ENCODE assay signal across 18 cellular contexts in genomic region chr20:11687546-11688292, GRCh38.
DNase-seq lines count a peak whose midpoint lies in the region; ATAC-seq, FAIRE-seq and TF ChIP-seq lines count a peak whose summit lies in the region.
"Had no signal": no experiment of that assay in that cellular context is flagged by ENCODE, and none has a peak within 500 bp of the region (broad histone marks: within the 10 kb centered on the region; RNA-seq: fewer than 3 reads in every experiment).

No MANE protein-coding gene starts in this region.

- no peaks in the 10 kb centered on the region for H4K20me1 ChIP-seq in GM23338 (replicated peaks; ENCODE audit: insufficient read depth)

- FAIRE-seq in RCC 7860 (lab: Jason Lieb, UNC), result no peak
- FAIRE-seq: colon, urothelium cell line had no signal

- no peak for TF ChIP-seq CTCF in GM23338 (conservative IDR thresholded peaks at IDR 0.05; ENCODE audit: low read depth in 2 of 2)
- TF ChIP-seq CTCF in GM13976 (IDR thresholded peaks at IDR 0.05; ENCODE audit: borderline replicate concordance, control extremely low read depth, extremely low read depth, insufficient read depth, missing control alignments), result no peak

- POLR2A ChIA-PET in activated CD4-positive, alpha-beta T cell treated with anti-CD3 and anti-CD28 coated beads, Interleukin-2, amount 10 ng/mL, durations not matched to agents 7 days and 5 days (lab: Charles Lee), result no interaction called here

- H3K27me3 ChIP-seq in GM23338 (ENCODE audit: insufficient read depth), result peaks cover 34% of the 10 kb centered on the region
- H3K27me3 ChIP-seq in rectal smooth muscle tissue (ENCODE audit: control insufficient read depth, insufficient read depth, low read length), result no peaks in the 10 kb centered on the region

- H3K4me3 ChIP-seq in GM23338 (peak overlapping the region; percentile 63), iPS-18c (ENCODE audit: insufficient read depth, low read depth, low read length) (0 out of 2 replicates have a peak overlapping the region, but pooled peaks have one; percentile 43), rectal smooth muscle tissue (ENCODE audit: low read length) (peak overlapping the region; percentile 40)
- H3K4me3 ChIP-seq: lung had no signal

- ATAC-seq in GM23338 (no peak), HG02970 (IDR thresholded peaks at IDR 0.05; ENCODE audit: low FRiP score, unreplicated experiment) (no peak), GM21381 (IDR thresholded peaks at IDR 0.05; ENCODE audit: unreplicated experiment) (no peak)
- ATAC-seq: T-cell had no signal

- peak overlapping the region; percentile 78 for H3K4me3 Mint-ChIP-seq in GM23338
- no peak overlapping the region for H3K4me3 Mint-ChIP-seq in activated CD4-positive, alpha-beta T cell treated with anti-CD3 and anti-CD28 coated beads, Interleukin-2, amount 10 ng/mL, durations not matched to agents 7 days and 5 days
- H3K4me3 Mint-ChIP-seq: CD4-positive, alpha-beta T cell; HFFc6; T-cell had no signal

- H3K9me2 ChIP-seq in GM23338 (ENCODE audit: insufficient read depth), result peaks cover 6% of the 10 kb centered on the region; the same call in 1 of the 2 replicates

- H3F3A ChIP-seq in GM23338 (replicated peaks; ENCODE audit: low read depth), result no peaks in the 10 kb centered on the region

- peaks cover 12% of the 10 kb centered on the region for H3K27me3 Mint-ChIP-seq in GM23338 (ENCODE audit: insufficient read depth, low read depth, poor library complexity)
- peaks cover 8% of the 10 kb centered on the region for H3K27me3 Mint-ChIP-seq in activated CD4-positive, alpha-beta T cell treated with anti-CD3 and anti-CD28 coated beads, Interleukin-2, amount 10 ng/mL, durations not matched to agents 7 days and 5 days

- no peaks in the 10 kb centered on the region for H3K9me3 Mint-ChIP-seq in GM23338
- no peaks in the 10 kb centered on the region for H3K9me3 Mint-ChIP-seq in activated CD4-positive, alpha-beta T cell treated with anti-CD3 and anti-CD28 coated beads, Interleukin-2, amount 10 ng/mL, durations not matched to agents 7 days and 5 days
- H3K9me3 Mint-ChIP-seq: HFFc6 had no signal

- H3K27ac ChIP-seq in GM23338 (ENCODE audit: low read depth), result no peak overlapping the region
- H3K27ac ChIP-seq in rectal smooth muscle tissue (ENCODE audit: low read depth, low read length), result no peak overlapping the region
- H3K27ac ChIP-seq: skin epidermis had no signal

- H3K36me3 ChIP-seq in GM23338 (ENCODE audit: insufficient read depth) (no peaks in the 10 kb centered on the region), rectal smooth muscle tissue (ENCODE audit: control insufficient read depth, insufficient read depth, low read length) (no peaks in the 10 kb centered on the region)

- peaks cover 13% of the 10 kb centered on the region for H3K4me1 ChIP-seq in GM23338 (ENCODE audit: insufficient read depth)
- no peaks in the 10 kb centered on the region for H3K4me1 ChIP-seq in rectal smooth muscle tissue (ENCODE audit: control insufficient read depth, insufficient read depth, low read length)

- no peak overlapping the region for H3K27ac Mint-ChIP-seq in GM23338
- H3K27ac Mint-ChIP-seq in activated CD4-positive, alpha-beta T cell treated with anti-CD3 and anti-CD28 coated beads, Interleukin-2, amount 10 ng/mL, durations not matched to agents 7 days and 5 days, result no peak overlapping the region
- H3K27ac Mint-ChIP-seq: CD4-positive, alpha-beta T cell; HFFc6; T-cell had no signal

- H3K9ac ChIP-seq in rectal smooth muscle tissue (ENCODE audit: low read length), result no peak overlapping the region

- H3K4me2 ChIP-seq in GM23338, result peak overlapping the region; percentile 81

- H3K9me3 ChIP-seq in iPS-18c (ENCODE audit: control insufficient read depth, insufficient read depth, low read length), result no peaks in the 10 kb centered on the region

- in situ Hi-C loops in GM13976 (cut with MboI; ENCODE audit: low sequenced_read_pairs, unreplicated experiment), result no loop called here

- no peak for DNase-seq in GM23338 (ENCODE audit: low spot score)
- DNase-seq in RCC 7860 (ENCODE audit: low spot score), result peak; percentile 54
- DNase-seq in activated CD4-positive, alpha-beta T cell treated with anti-CD3 and anti-CD28 coated beads, Interleukin-2, amount 10 ng/mL, durations not matched to agents 7 days and 5 days, result no peak
- DNase-seq in GM13976 (ENCODE audit: low spot score), result no peak
- DNase-seq: activated naive CD4-positive, alpha-beta T cell treated with anti-CD3 and anti-CD28 coated beads, Interleukin-2, amount 50 U/mL, for 16 hours; CD4-positive, alpha-beta T cell; foreskin melanocyte; HFFc6; NK-92 treated with Interleukin-12 subunit alpha and Interleukin-12 subunit beta, amount 100 ng/mL, for 24 hours; T-cell had no signal

- peaks cover 12% of the 10 kb centered on the region for H3K4me1 Mint-ChIP-seq in GM23338
- H3K4me1 Mint-ChIP-seq in activated CD4-positive, alpha-beta T cell treated with anti-CD3 and anti-CD28 coated beads, Interleukin-2, amount 10 ng/mL, durations not matched to agents 7 days and 5 days, result no peaks in the 10 kb centered on the region
- H3K4me1 Mint-ChIP-seq: T-cell had no signal

- H2AFZ ChIP-seq in GM23338, result peak overlapping the region; percentile 96

- CTCF ChIA-PET in activated CD4-positive, alpha-beta T cell treated with anti-CD3 and anti-CD28 coated beads, Interleukin-2, amount 10 ng/mL, durations not matched to agents 7 days and 5 days (lab: Charles Lee), result no interaction called here

- no peaks in the 10 kb centered on the region for H3K36me3 Mint-ChIP-seq in GM23338 (ENCODE audit: low read depth)
- no peaks in the 10 kb centered on the region for H3K36me3 Mint-ChIP-seq in activated CD4-positive, alpha-beta T cell treated with anti-CD3 and anti-CD28 coated beads, Interleukin-2, amount 10 ng/mL, durations not matched to agents 7 days and 5 days (ENCODE audit: low read depth)
- H3K36me3 Mint-ChIP-seq: T-cell had no signal

- H3K79me2 ChIP-seq in GM23338 (replicated peaks; ENCODE audit: insufficient read depth), result no peaks in the 10 kb centered on the region

TF ChIP-seq in GM23338, 12 proteins besides CTCF, POLR2A, EP300 and RAD21 (continues in another document):
- TF ChIP-seq ZNF331 (CRISPR knock-in tag; IDR thresholded peaks at IDR 0.05; ENCODE audit: low read depth) (no peak), ZNF462 (CRISPR knock-in tag; IDR thresholded peaks at IDR 0.05) (no peak), POLR2AphosphoS5 (IDR thresholded peaks at IDR 0.05; ENCODE audit: low read depth) (no peak), STAT1 (IDR thresholded peaks at IDR 0.05; ENCODE audit: unreplicated experiment) (no peak), CREB1 (CRISPR knock-in tag; IDR thresholded peaks at IDR 0.05; ENCODE audit: low read depth) (no peak), JUNB (IDR thresholded peaks at IDR 0.05; ENCODE audit: unreplicated experiment) (no peak)
